In genomic region chr14:22382395-22382794, GRCh38 we compare ENCODE assay signal across 18 cellular contexts.
"Had no signal": no experiment of that assay in that cellular context is flagged by ENCODE, and none has a peak within 500 bp of the region (broad histone marks: within the 10 kb centered on the region; RNA-seq: fewer than 3 reads in every experiment).

No MANE protein-coding gene starts in this region.

- H3K27me3 ChIP-seq: hepatocyte, right atrium auricular region, testis had no signal

- H2AFZ ChIP-seq: hepatocyte had no signal

- ATAC-seq: foreskin keratinocyte, left colon, lower lobe of right lung, WTC11 had no signal

- H3K4me2 ChIP-seq: hepatocyte had no signal

- DNase-seq: activated CD4-positive, alpha-beta T cell treated with anti-CD3 and anti-CD28 coated beads for 4 hours; anterior cingulate cortex; caudate nucleus; foreskin keratinocyte; islet precursor cell; left colon; lower lobe of right lung; stimulated activated CD4-positive, alpha-beta T cell treated with anti-CD3 and anti-CD28 coated beads, Interleukin-2, amount 100 ng/mL, for 24 hours; T-cell; testis had no signal

- H3K9me3 ChIP-seq: lower lobe of right lung, prostate gland, right atrium auricular region, testis had no signal

- H3K27ac ChIP-seq: foreskin keratinocyte, hepatocyte, lower lobe of right lung, prostate gland, right atrium auricular region, testis had no signal

- H3K4me3 ChIP-seq: hepatocyte, lower lobe of right lung, prostate gland, right atrium auricular region, testis had no signal

- H3K4me1 ChIP-seq: foreskin keratinocyte, prostate gland, right atrium auricular region, testis had no signal

- H3K36me3 ChIP-seq: lower lobe of right lung, prostate gland, right atrium auricular region had no signal

- H3K27me3 Mint-ChIP-seq: T-cell had no signal

- H3K36me3 Mint-ChIP-seq: brain, T-cell, type B pancreatic cell, WTC11 had no signal

- H3K4me3 Mint-ChIP-seq: activated T-helper 1 cell treated with anti-CD3 and anti-CD28 coated beads, Interleukin-12 subunit alpha, Interleukin-12 subunit beta, Interleukin-2, Interleukin-4 antibody, amounts not matched to agents 30 ng/mL and 10 ng/mL and 1 ng/mL, durations not matched to agents 14 hours and 24 hours and 36 hours; brain; neural crest cell; T-cell; type B pancreatic cell; WTC11 had no signal

- H3K9me3 Mint-ChIP-seq: activated T-helper 1 cell treated with anti-CD3 and anti-CD28 coated beads, Interleukin-12 subunit alpha, Interleukin-12 subunit beta, Interleukin-2, Interleukin-4 antibody, amounts not matched to agents 30 ng/mL and 10 ng/mL and 1 ng/mL, durations not matched to agents 14 hours and 24 hours and 36 hours; brain; neural crest cell; T-cell; type B pancreatic cell; WTC11 had no signal

- H3K27ac Mint-ChIP-seq: activated T-helper 1 cell treated with anti-CD3 and anti-CD28 coated beads, Interleukin-12 subunit alpha, Interleukin-12 subunit beta, Interleukin-2, Interleukin-4 antibody, amounts not matched to agents 30 ng/mL and 10 ng/mL and 1 ng/mL, durations not matched to agents 14 hours and 24 hours and 36 hours; brain; T-cell; type B pancreatic cell; WTC11 had no signal

- H3K79me2 ChIP-seq: hepatocyte had no signal
